8 cellular contexts compared by ENCODE assay signal in the genomic region with DNA sequence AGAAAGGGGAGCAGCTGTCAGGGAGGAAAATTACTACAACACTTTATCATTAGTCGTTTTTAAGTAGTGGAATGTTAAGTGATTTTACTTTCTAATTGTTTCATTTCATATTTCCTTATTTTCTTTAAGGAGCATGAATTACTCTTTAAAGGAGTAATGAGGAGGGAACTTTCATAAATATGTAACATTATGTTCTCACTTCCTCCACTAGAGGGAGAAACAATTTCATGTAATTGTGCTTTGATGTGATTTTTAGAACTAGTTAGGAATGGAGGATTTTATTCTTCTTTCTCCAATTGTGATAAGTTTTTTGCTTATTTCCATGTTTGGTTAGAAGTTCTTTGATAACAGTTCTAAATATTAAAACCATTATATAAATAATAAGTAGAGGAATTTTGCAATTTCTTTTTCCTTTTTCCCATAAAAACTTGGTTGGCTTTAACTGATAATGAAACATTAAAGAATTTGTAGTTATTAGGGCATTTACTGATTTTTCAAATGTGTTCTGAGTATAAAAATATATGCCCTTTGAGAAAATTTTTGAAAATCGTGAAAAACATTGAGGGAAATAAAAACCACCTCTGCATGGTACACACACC. TPM values are rescaled to one million over a fixed set of nuclear protein-coding genes. Genes with fewer than 3 reads are reported as not detected.
A peak's percentile ranks its signal among the peaks of the same experiment; 100 is the strongest.
DNase-seq lines count a peak whose midpoint lies in the region; ATAC-seq, FAIRE-seq and TF ChIP-seq lines count a peak whose summit lies in the region.

No MANE protein-coding gene starts in this region.

- ATAC-seq in GM18502 (IDR thresholded peaks at IDR 0.05; ENCODE audit: poor library complexity, unreplicated experiment) (peak; percentile 71), GM12878 (peak; percentile 68), right lobe of liver (peak; percentile 62 to 75 (median 72))

- intact Hi-C loops in GM12878 (cut with micrococcal nuclease; ENCODE audit: unreplicated experiment), result loop anchor here (1.0 kb wide), 1 partner anchor 108 kb away; no protein-coding TSS in a partner anchor
- intact Hi-C loops in right lobe of liver (cut with DNase I), result no loop called here

- POLR2A ChIA-PET in GM12878 (lab: Charles Lee), result no interaction called here

- H3K36me3 ChIP-seq in GM12878 (ENCODE audit: control insufficient read depth in 2 of 2, insufficient read depth in 2 of 2, low read length in 1 of 2), result peaks cover 0 to 4% of the 10 kb centered on the region in 2 experiments; a peak in 2 of 4 replicates
- peaks cover 0 to 2% (median 0%) of the 10 kb centered on the region in 4 donors for H3K36me3 ChIP-seq in right lobe of liver

- TF ChIP-seq EP300 in GM12878 (IDR thresholded peaks at IDR 0.05; ENCODE audit: borderline replicate concordance in 1 of 2, control insufficient read depth in 1 of 2, low read depth in 2 of 2, low read length in 2 of 2), result no peak

- no peak overlapping the region for H2AFZ ChIP-seq in GM12878 (ENCODE audit: control insufficient read depth, low read depth, low read length)

- WGBS in GM12878 (ENCODE audit: insufficient coverage, insufficient replicate concordance, low lambda C conversion rate, missing lambda C conversion rate), result 50% methylated on average over 2 of the region's 2 CpGs
- 4% methylated on average over 2 of the region's 2 CpGs for WGBS in right lobe of liver (ENCODE audit: insufficient coverage, low coverage, low lambda C conversion rate, missing lambda C conversion rate)

- CTCF ChIA-PET in GM12878 (lab: Yijun Ruan, JAX), result interaction anchor here (1.0 to 7.5 kb wide), 5 partner anchors 11 to 107 kb away, joined by 3 to 85 read pairs (median 3); no protein-coding TSS in a partner anchor

- SMC1A ChIA-PET in GM12878 (lab: Charles Lee; ENCODE audit: uncharacterized antibody, unreplicated experiment), result interaction anchor here (1.2 kb wide), 1 partner anchor 16 kb away, joined by 4 read pairs; no protein-coding TSS in a partner anchor

- DNase-seq in AG08395 (ENCODE audit: low spot score), result peak; percentile 39
- DNase-seq in M059J (ENCODE audit: low read depth), result peak; percentile 42
- DNase-seq in GM12878 (ENCODE audit: low read depth, low spot score), result no peak
- DNase-seq in right lobe of liver, result no peak
- no peak for DNase-seq in activated naive CD8-positive, alpha-beta T cell treated with anti-CD3 and anti-CD28 coated beads for 36 hours
- DNase-seq in urothelium cell line (ENCODE audit: low spot score), result no peak
- DNase-seq in NCI-H1436 (lab: John Stamatoyannopoulos, UW), result no peak

- no peaks in the 10 kb centered on the region for H3K4me1 Mint-ChIP-seq in activated naive CD8-positive, alpha-beta T cell treated with anti-CD3 and anti-CD28 coated beads for 36 hours

- H3K4me1 ChIP-seq in GM12878 (ENCODE audit: control insufficient read depth, insufficient read depth, low read length) (no peaks in the 10 kb centered on the region), right lobe of liver (peaks cover 0 to 12% (median 0%) of the 10 kb centered on the region in 4 donors)

- H3K27ac ChIP-seq in GM12878 (ENCODE audit: control insufficient read depth, insufficient read depth), result no peak overlapping the region
- no peak overlapping the region for H3K27ac ChIP-seq in right lobe of liver

- peak; percentile 47; the same call in 1 of the 2 replicates for TF ChIP-seq RAD21 in GM12878 (IDR thresholded peaks at IDR 0.05; ENCODE audit: insufficient read depth, low read depth, low read length)

- TF ChIP-seq POLR2A in GM12878 (IDR thresholded peaks at IDR 0.05; ENCODE audit: low read depth, low read length) (no peak), right lobe of liver (IDR thresholded peaks at IDR 0.05) (no peak)

- no peak overlapping the region for H3K4me3 Mint-ChIP-seq in activated naive CD8-positive, alpha-beta T cell treated with anti-CD3 and anti-CD28 coated beads for 36 hours

- in situ Hi-C loops in GM12878 (cut with MboI), result no loop called here

- H3K79me2 ChIP-seq in GM12878 (ENCODE audit: control insufficient read depth, insufficient read depth, low read length), result no peaks in the 10 kb centered on the region

- TF ChIP-seq CTCF in GM12878 (IDR thresholded peaks at IDR 0.05 in 2 of 3, conservative IDR thresholded peaks at IDR 0.05 in 1 of 3; ENCODE audit: control insufficient read depth in 2 of 3, extremely low read depth in 1 of 3, insufficient read depth in 1 of 3, low read depth in 3 of 3, low read length in 3 of 3) (peak; percentile 37 to 63 (median 47); a peak in 4 of 6 replicates), right lobe of liver (IDR thresholded peaks at IDR 0.05) (peak; percentile 63 to 69 (median 66))

- H4K20me1 ChIP-seq in GM12878 (ENCODE audit: control insufficient read depth, insufficient read depth), result no peaks in the 10 kb centered on the region

- no peak overlapping the region for H3K9ac ChIP-seq in GM12878 (ENCODE audit: control insufficient read depth, insufficient read depth, low read length)

- no peaks in the 10 kb centered on the region for H3K27me3 ChIP-seq in GM12878 (replicated peaks in 1 of 2; ENCODE audit: control insufficient read depth in 2 of 2, insufficient read depth in 2 of 2, low read length in 1 of 2)
- no peaks in the 10 kb centered on the region for H3K27me3 ChIP-seq in right lobe of liver

- H3K27me3 Mint-ChIP-seq in activated naive CD8-positive, alpha-beta T cell treated with anti-CD3 and anti-CD28 coated beads for 36 hours, result no peaks in the 10 kb centered on the region

- H3K4me3 ChIP-seq in GM12878, result no peak overlapping the region
- no peak overlapping the region for H3K4me3 ChIP-seq in right lobe of liver

- H3K36me3 Mint-ChIP-seq in activated naive CD8-positive, alpha-beta T cell treated with anti-CD3 and anti-CD28 coated beads for 36 hours, result peaks cover 11% of the 10 kb centered on the region

- BruUV-seq in GM12878 (replicated peaks; lab: Mats Ljungman, UMichigan), result no TSS peak

- no peak overlapping the region for H3K4me2 ChIP-seq in GM12878 (ENCODE audit: control insufficient read depth, insufficient read depth)

- H3K9me3 ChIP-seq in GM12878 (replicated peaks; ENCODE audit: control insufficient read depth, insufficient read depth, low read length) (no peaks in the 10 kb centered on the region), right lobe of liver (no peaks in the 10 kb centered on the region)

- FAIRE-seq in GM12878 (lab: Jason Lieb, UNC) (peak; percentile 76), urothelium cell line (lab: Jason Lieb, UNC) (no peak)

- RAD21 ChIA-PET in GM12878 (lab: Charles Lee; ENCODE audit: unreplicated experiment), result interaction anchor here (1.0 to 4.5 kb wide), 2 partner anchors 108 to 109 kb away, joined by 3 to 19 read pairs; no protein-coding TSS in a partner anchor

- no peak overlapping the region for H3K27ac Mint-ChIP-seq in activated naive CD8-positive, alpha-beta T cell treated with anti-CD3 and anti-CD28 coated beads for 36 hours

- H3K9me3 Mint-ChIP-seq in activated naive CD8-positive, alpha-beta T cell treated with anti-CD3 and anti-CD28 coated beads for 36 hours, result no peaks in the 10 kb centered on the region

TF ChIP-seq in GM12878, 131 proteins besides CTCF, POLR2A, EP300 and RAD21 (continues in another document):
- peak; percentile 56; the same call in 1 of the 2 replicates for TF ChIP-seq SMC3 (IDR thresholded peaks at IDR 0.05; ENCODE audit: borderline replicate concordance, low read length)

RNA-seq across cellular contexts. Expression of a gene that starts 25.6 kb away (rescaled TPM):
- 33.6 and 42.7 TPM in 2 replicates for total RNA-seq in M059J (2014; rRNA removed; shearing (Covaris generic))
- 91.0 and 98.8 TPM in 2 replicates for total RNA-seq in GM12878 (2013; cell fraction: nucleolus; rRNA removed)
- total RNA-seq in GM12878 (2014; rRNA removed), result 32.7 and 44.9 TPM in 2 replicates
- 27.5 and 28.1 TPM in 2 replicates for total RNA-seq in GM12878 (2014; rRNA removed; fragmentation: Illumina TruSeq; extraction: Trizol)
- total RNA-seq in GM12878 (2021), result 32.3 and 33.8 TPM in 2 replicates
- 6.3 TPM for polyA plus RNA-seq in GM12878 (2011; ENCODE audit: low read depth)
- 28.0 and 47.6 TPM in 2 replicates for polyA plus RNA-seq in GM12878 (2011; rRNA removed)
- polyA plus RNA-seq in GM12878 (2011; cell fraction: cytosol; rRNA removed), result 10.6 and 11.3 TPM in 2 replicates
- polyA plus RNA-seq in GM12878 (2011; cell fraction: nucleus; rRNA removed), result 31.7 and 33.1 TPM in 2 replicates
- polyA plus RNA-seq in GM12878 (2012), result 9.4 and 11.0 TPM in 2 replicates
- polyA plus RNA-seq in GM12878 (2014; fragmentation: Illumina TruSeq; extraction: Trizol), result 27.7 and 30.6 TPM in 2 replicates
- polyA plus RNA-seq in GM12878 (2014; fragmentation: Nextera tagmentation; extraction: Ambion mirVana), result 1 to 10 TPM; 4.1 to 9.7 TPM
- polyA plus RNA-seq in GM12878 (2014; rRNA removed), result 18.4 and 23.1 TPM in 2 replicates
- 10 to 100 TPM; 28.5 to 28.7 TPM for polyA plus RNA-seq in GM12878 (2016; fragmentation: Nextera tagmentation; extraction: Ambion mirVana)
- polyA minus RNA-seq in GM12878 (2011; rRNA and poly(A)+ RNA removed), result 17.8 and 20.8 TPM in 2 replicates
- polyA minus RNA-seq in GM12878 (2011; cell fraction: cytosol; rRNA and poly(A)+ RNA removed), result 8.3 and 10.0 TPM in 2 replicates
- polyA minus RNA-seq in GM12878 (2011; cell fraction: nucleus; rRNA and poly(A)+ RNA removed), result 15.4 and 25.4 TPM in 2 replicates
- total RNA-seq in right lobe of liver, result 10 to 100 TPM in 1 of 6 experiments, 1 to 10 TPM in 5; 5.5 to 10.4 (median 8.7) TPM
- total RNA-seq in activated naive CD8-positive, alpha-beta T cell treated with anti-CD3 and anti-CD28 coated beads for 36 hours, result 10 to 100 TPM; 41.1 to 41.8 TPM

RNA-seq across cellular contexts. Expression of a gene that starts 35.4 kb away (rescaled TPM):
- total RNA-seq in M059J (2014; rRNA removed; shearing (Covaris generic)), result 73.0 and 82.0 TPM in 2 replicates
- 3.0 TPM in 2 replicates for total RNA-seq in GM12878 (2013; cell fraction: nucleolus; rRNA removed)
- total RNA-seq in GM12878 (2014; rRNA removed) (35.1 and 46.7 TPM in 2 replicates), GM12878 (2014; rRNA removed; fragmentation: Illumina TruSeq; extraction: Trizol) (35.3 and 36.7 TPM in 2 replicates), GM12878 (2021) (44.5 and 47.2 TPM in 2 replicates), right lobe of liver (100 to 1,000 TPM in 2 of 6 experiments, 10 to 100 TPM in 4; 34.2 to 117 (median 89.3) TPM)
- 18.1 TPM for polyA plus RNA-seq in GM12878 (2011; ENCODE audit: low read depth)
- polyA plus RNA-seq in GM12878 (2011; rRNA removed) (50.3 and 75.5 TPM in 2 replicates), GM12878 (2014; fragmentation: Illumina TruSeq; extraction: Trizol) (55.1 and 59.2 TPM in 2 replicates), GM12878 (2014; fragmentation: Nextera tagmentation; extraction: Ambion mirVana) (10 to 100 TPM; 53.6 to 70.2 TPM), GM12878 (2014; rRNA removed) (39.4 and 46.0 TPM in 2 replicates), GM12878 (2016; fragmentation: Nextera tagmentation; extraction: Ambion mirVana) (100 to 1,000 TPM; 122 to 126 TPM)
- polyA plus RNA-seq in GM12878 (2011; cell fraction: cytosol; rRNA removed), result 34.1 and 34.8 TPM in 2 replicates
- polyA plus RNA-seq in GM12878 (2011; cell fraction: nucleus; rRNA removed), result 20.9 and 29.5 TPM in 2 replicates
- 19.1 and 28.6 TPM in 2 replicates for polyA plus RNA-seq in GM12878 (2012)
- polyA minus RNA-seq in GM12878 (2011; rRNA and poly(A)+ RNA removed), result 32.3 and 34.3 TPM in 2 replicates
- 19.6 and 24.2 TPM in 2 replicates for polyA minus RNA-seq in GM12878 (2011; cell fraction: cytosol; rRNA and poly(A)+ RNA removed)
- polyA minus RNA-seq in GM12878 (2011; cell fraction: nucleus; rRNA and poly(A)+ RNA removed), result 7.5 and 9.4 TPM in 2 replicates
- 100 to 1,000 TPM; 191 to 195 TPM for total RNA-seq in activated naive CD8-positive, alpha-beta T cell treated with anti-CD3 and anti-CD28 coated beads for 36 hours

Comparison
In these comparisons a context has a peak if more than half of its experiments do, and no peak if none do; other contexts are left out.
1. DNase-seq: peak in AG08395 (single experiment) and M059J (single experiment); none in GM12878 (single experiment), right lobe of liver (0 of 3), activated naive CD8-positive, alpha-beta T cell treated with anti-CD3 and anti-CD28 coated beads for 36 hours (single experiment), urothelium cell line (single experiment) and NCI-H1436 (single experiment).
2. Peak in every context shown above with its lines, with median percentiles within 50 percentile points of each other: ATAC-seq.